Comparison of ENCODE assay signal across 9 cellular contexts in the genomic region with DNA sequence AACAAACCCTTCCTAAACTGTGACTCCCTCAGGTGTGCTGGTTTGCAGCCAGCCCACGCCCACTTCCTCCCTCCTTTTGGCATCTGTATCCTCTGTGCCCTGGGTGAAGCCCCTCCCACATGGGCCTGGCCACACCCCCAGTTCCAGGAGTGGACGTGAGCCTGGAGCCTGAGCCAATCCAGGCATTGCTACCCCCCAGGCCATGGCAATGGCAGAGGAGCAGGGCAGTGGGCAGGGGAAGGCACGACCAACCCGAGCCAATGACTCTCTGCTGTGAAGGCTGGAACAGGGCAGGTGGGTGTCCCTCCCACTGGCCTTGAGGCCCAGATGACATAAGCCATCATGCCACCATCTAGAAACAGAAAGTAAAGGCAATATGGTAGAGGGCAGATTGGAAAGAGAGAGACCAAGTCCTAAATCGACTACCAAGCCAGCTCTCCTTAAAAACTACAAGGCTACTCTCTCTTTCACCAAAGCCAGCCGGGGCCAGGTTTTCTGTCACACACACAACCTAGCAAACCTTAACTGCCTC. TPM values are rescaled to one million over a fixed set of nuclear protein-coding genes. Genes with fewer than 3 reads are reported as not detected.
DNase-seq lines count a peak whose midpoint lies in the region; TF ChIP-seq lines count a peak whose summit lies in the region.
"Had no signal": no experiment of that assay in that cellular context is flagged by ENCODE, and none has a peak within 500 bp of the region (broad histone marks: within the 10 kb centered on the region; RNA-seq: fewer than 3 reads in every experiment).

No MANE protein-coding gene starts in this region.

- TF ChIP-seq RAD21 in Ishikawa (IDR thresholded peaks at IDR 0.05; ENCODE audit: low read depth), result no peak

- WGBS in tibial nerve, 2 donors, result 89 to 92% methylated on average over 6 of the region's 6 CpGs

- no peak for TF ChIP-seq POLR2A in tibial nerve (IDR thresholded peaks at IDR 0.05)

- peak overlapping the region; percentile 94 for H3K27ac Mint-ChIP-seq in osteocyte (ENCODE audit: unreplicated experiment)
- no peak overlapping the region; the same call in 1 of the 2 replicates for H3K27ac Mint-ChIP-seq in HFFc6

- H3K4me3 Mint-ChIP-seq in osteocyte (ENCODE audit: unreplicated experiment) (no peak overlapping the region), HFFc6 (no peak overlapping the region)

- H3K4me1 ChIP-seq in colonic mucosa (peaks cover 7% of the 10 kb centered on the region), tibial nerve (peaks cover 0 to 14% (median 2%) of the 10 kb centered on the region in 4 donors)
- H3K4me1 ChIP-seq: uterus had no signal

- peaks cover 43% of the 10 kb centered on the region for H3K4me1 Mint-ChIP-seq in osteocyte (ENCODE audit: unreplicated experiment)
- H3K4me1 Mint-ChIP-seq in HFFc6 (ENCODE audit: low read depth), result peaks cover 6% of the 10 kb centered on the region; the same call in 1 of the 2 replicates

- H3K27me3 Mint-ChIP-seq in osteocyte (ENCODE audit: unreplicated experiment), result no peaks in the 10 kb centered on the region
- H3K27me3 Mint-ChIP-seq in HFFc6 (ENCODE audit: insufficient read depth), result no peaks in the 10 kb centered on the region; the same call in 1 of the 2 replicates

- TF ChIP-seq EP300 in Ishikawa (IDR thresholded peaks at IDR 0.05; ENCODE audit: borderline replicate concordance) (peak; percentile 8; the same call in 1 of the 2 replicates), tibial nerve (IDR thresholded peaks at IDR 0.05) (no peak)

- TF ChIP-seq CTCF in colonic mucosa (IDR thresholded peaks at IDR 0.05) (no peak), osteocyte (IDR thresholded peaks at IDR 0.05) (no peak), HFFc6 (IDR thresholded peaks at IDR 0.05) (no peak), tibial nerve (IDR thresholded peaks at IDR 0.05) (no peak)

- H3K9me3 Mint-ChIP-seq in osteocyte (ENCODE audit: unreplicated experiment) (peaks cover 15% of the 10 kb centered on the region), HFFc6 (peaks cover 38% of the 10 kb centered on the region)

- H3K9me3 ChIP-seq in colonic mucosa, result no peaks in the 10 kb centered on the region
- peaks cover 0 to 22% (median 0%) of the 10 kb centered on the region in 4 donors for H3K9me3 ChIP-seq in tibial nerve

- H3K27me3 ChIP-seq in colonic mucosa (no peaks in the 10 kb centered on the region), tibial nerve (no peaks in the 10 kb centered on the region)
- H3K27me3 ChIP-seq: uterus had no signal

- H3K4me3 ChIP-seq in colonic mucosa (no peak overlapping the region), tibial nerve (no peak overlapping the region)
- H3K4me3 ChIP-seq: uterus had no signal

- H3K36me3 Mint-ChIP-seq in osteocyte (ENCODE audit: unreplicated experiment) (no peaks in the 10 kb centered on the region), HFFc6 (ENCODE audit: low read depth) (no peaks in the 10 kb centered on the region; the same call in 1 of the 2 replicates)

- H3K27ac ChIP-seq in colonic mucosa (peak overlapping the region; percentile 53), tibial nerve (no peak overlapping the region)
- H3K27ac ChIP-seq: uterus had no signal

- DNase-seq in NCI-H1417 (lab: John Stamatoyannopoulos, UW) (peak; percentile 60 to 88 (median 77)), NCI-H1417 treated with DMSO at 0.1 percent for 48 hours (lab: John Stamatoyannopoulos, UW) (no peak), colonic mucosa (peak; percentile 58), osteocyte (ENCODE audit: extremely low spot score, unreplicated experiment) (peak; percentile 63), HFFc6 (no peak), NCI-H1694 treated with DMSO at 0.1 percent for 48 hours (lab: John Stamatoyannopoulos, UW) (no peak), tibial nerve (ENCODE audit: low spot score in 2 of 2) (no peak)

- intact Hi-C loops in colonic mucosa (cut with DNase I), result no loop called here

- no peaks in the 10 kb centered on the region for H3K36me3 ChIP-seq in colonic mucosa
- no peaks in the 10 kb centered on the region for H3K36me3 ChIP-seq in tibial nerve
- H3K36me3 ChIP-seq: uterus had no signal

- H3K9ac ChIP-seq in colonic mucosa (ENCODE audit: low read depth in 2 of 2, low read length in 2 of 2), result no peak overlapping the region

TF ChIP-seq in Ishikawa, 13 proteins besides CTCF, POLR2A, EP300 and RAD21:
- no peak for TF ChIP-seq EGR1 (IDR thresholded peaks at IDR 0.05)
- no peak for TF ChIP-seq TEAD4 (IDR thresholded peaks at IDR 0.05)
- no peak for TF ChIP-seq ZBTB7A (IDR thresholded peaks at IDR 0.05; ENCODE audit: low read depth)
- TF ChIP-seq TAF1 (IDR thresholded peaks at IDR 0.05; ENCODE audit: low read depth), result no peak
- peak; percentile 53 for TF ChIP-seq YY1 (IDR thresholded peaks at IDR 0.05; ENCODE audit: low read depth)
- TF ChIP-seq NFIC (IDR thresholded peaks at IDR 0.05), result peak; percentile 63
- TF ChIP-seq CREB1 (IDR thresholded peaks at IDR 0.05; ENCODE audit: low read depth), result no peak
- TF ChIP-seq, protein P1, sequence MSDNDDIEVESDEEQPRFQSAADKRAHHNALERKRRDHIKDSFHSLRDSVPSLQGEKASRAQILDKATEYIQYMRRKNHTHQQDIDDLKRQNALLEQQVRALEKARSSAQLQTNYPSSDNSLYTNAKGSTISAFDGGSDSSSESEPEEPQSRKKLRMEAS (IDR thresholded peaks at IDR 0.05), result peak; percentile 47; the same call in 1 of the 2 replicates
- TF ChIP-seq USF1 (IDR thresholded peaks at IDR 0.05), result peak; percentile 3; the same call in 1 of the 2 replicates
- no peak for TF ChIP-seq CEBPB (IDR thresholded peaks at IDR 0.05)
- TF ChIP-seq, protein P2, sequence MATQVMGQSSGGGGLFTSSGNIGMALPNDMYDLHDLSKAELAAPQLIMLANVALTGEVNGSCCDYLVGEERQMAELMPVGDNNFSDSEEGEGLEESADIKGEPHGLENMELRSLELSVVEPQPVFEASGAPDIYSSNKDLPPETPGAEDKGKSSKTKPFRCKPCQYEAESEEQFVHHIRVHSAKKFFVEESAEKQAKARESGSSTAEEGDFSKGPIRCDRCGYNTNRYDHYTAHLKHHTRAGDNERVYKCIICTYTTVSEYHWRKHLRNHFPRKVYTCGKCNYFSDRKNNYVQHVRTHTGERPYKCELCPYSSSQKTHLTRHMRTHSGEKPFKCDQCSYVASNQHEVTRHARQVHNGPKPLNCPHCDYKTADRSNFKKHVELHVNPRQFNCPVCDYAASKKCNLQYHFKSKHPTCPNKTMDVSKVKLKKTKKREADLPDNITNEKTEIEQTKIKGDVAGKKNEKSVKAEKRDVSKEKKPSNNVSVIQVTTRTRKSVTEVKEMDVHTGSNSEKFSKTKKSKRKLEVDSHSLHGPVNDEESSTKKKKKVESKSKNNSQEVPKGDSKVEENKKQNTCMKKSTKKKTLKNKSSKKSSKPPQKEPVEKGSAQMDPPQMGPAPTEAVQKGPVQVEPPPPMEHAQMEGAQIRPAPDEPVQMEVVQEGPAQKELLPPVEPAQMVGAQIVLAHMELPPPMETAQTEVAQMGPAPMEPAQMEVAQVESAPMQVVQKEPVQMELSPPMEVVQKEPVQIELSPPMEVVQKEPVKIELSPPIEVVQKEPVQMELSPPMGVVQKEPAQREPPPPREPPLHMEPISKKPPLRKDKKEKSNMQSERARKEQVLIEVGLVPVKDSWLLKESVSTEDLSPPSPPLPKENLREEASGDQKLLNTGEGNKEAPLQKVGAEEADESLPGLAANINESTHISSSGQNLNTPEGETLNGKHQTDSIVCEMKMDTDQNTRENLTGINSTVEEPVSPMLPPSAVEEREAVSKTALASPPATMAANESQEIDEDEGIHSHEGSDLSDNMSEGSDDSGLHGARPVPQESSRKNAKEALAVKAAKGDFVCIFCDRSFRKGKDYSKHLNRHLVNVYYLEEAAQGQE (IDR thresholded peaks at IDR 0.05; ENCODE audit: low read depth), result no peak
- TF ChIP-seq TCF12 (IDR thresholded peaks at IDR 0.05; ENCODE audit: low read depth), result peak; percentile 42
- no peak for TF ChIP-seq FOXM1 (IDR thresholded peaks at IDR 0.05; ENCODE audit: borderline replicate concordance, low read depth)
TF ChIP-seq in Ishikawa: peak in this region for 5.

RNA-seq across cellular contexts. Expression of gene FAM174B, which starts 18.6 kb away (rescaled TPM):
- 10 to 100 TPM; 25.2 to 25.7 TPM for total RNA-seq in colonic mucosa
- 8.2 and 11.0 TPM in 2 replicates for total RNA-seq in osteocyte
- 1 to 10 TPM; 1.2 to 7.0 (median 2.3) TPM for total RNA-seq in HFFc6 (2021; fragmentation: NEBNext Ultra II Directional; extraction: Animal tissue kit (Norgen Biotek cat#: 25700))
- total RNA-seq in tibial nerve, result 10 to 100 TPM in 2 of 4 donors, 1 to 10 TPM in 2; 6.6 to 16.5 (median 9.7) TPM

Comparison
In these comparisons a context has a peak if more than half of its experiments do, and no peak if none do; other contexts are left out.
1. DNase-seq: peak in NCI-H1417 (3 of 3), colonic mucosa (single experiment) and osteocyte (single experiment); none in NCI-H1417 treated with DMSO at 0.1 percent for 48 hours (single experiment), HFFc6 (single experiment), NCI-H1694 treated with DMSO at 0.1 percent for 48 hours (single experiment) and tibial nerve (0 of 2).